24 cellular contexts compared by ENCODE assay signal in the genomic region with DNA sequence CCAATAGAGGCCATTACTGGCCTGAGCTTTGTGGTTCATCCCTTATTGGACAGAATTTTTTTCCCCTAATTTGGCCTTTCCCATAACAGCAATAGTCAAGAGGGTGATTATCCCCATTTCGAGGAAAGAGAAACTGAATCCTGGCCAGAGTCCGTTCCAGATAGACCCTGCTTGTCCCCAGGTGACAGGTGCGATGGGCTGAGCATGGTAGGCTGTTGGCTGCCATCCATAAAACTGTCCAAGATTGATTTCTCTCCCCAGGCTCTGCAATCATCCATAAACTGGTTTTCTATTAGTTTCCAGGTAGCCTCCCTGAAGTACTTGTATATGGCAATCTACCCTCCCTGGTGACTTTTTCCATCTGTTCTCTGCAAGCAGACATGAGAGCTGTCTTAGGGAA. TPM values are rescaled to one million over a fixed set of nuclear protein-coding genes. Genes with fewer than 3 reads are reported as not detected.
DNase-seq lines count a peak whose midpoint lies in the region; ATAC-seq, FAIRE-seq and TF ChIP-seq lines count a peak whose summit lies in the region.
"Had no signal": no experiment of that assay in that cellular context is flagged by ENCODE, and none has a peak within 500 bp of the region (broad histone marks: within the 10 kb centered on the region; RNA-seq: fewer than 3 reads in every experiment).

No MANE protein-coding gene starts in this region.

- no peaks in the 10 kb centered on the region for H3K9me3 ChIP-seq in ascending aorta
- H3K9me3 ChIP-seq: BE2C, right lobe of liver had no signal

- no peak overlapping the region for H3K4me3 ChIP-seq in ascending aorta
- H3K4me3 ChIP-seq: GM23338, right lobe of liver had no signal

- no peaks in the 10 kb centered on the region for H3K4me1 ChIP-seq in ascending aorta

- H3K9me3 Mint-ChIP-seq in activated naive CD4-positive, alpha-beta T cell treated with anti-CD3 and anti-CD28 coated beads, Interleukin-2, amount 50 U/mL, for 72 hours: no peaks in the 10 kb centered on the region
- H3K9me3 Mint-ChIP-seq: activated T-cell treated with anti-CD3 and anti-CD28 coated beads, Interleukin-2, amount 50 U/mL, for 72 hours; GM23338; immature natural killer cell; nephron progenitor cell had no signal

- ATAC-seq in activated naive CD4-positive, alpha-beta T cell treated with anti-CD3 and anti-CD28 coated beads, Interleukin-2, amount 50 U/mL, for 72 hours: no peak
- no peak for ATAC-seq in GM19467 (IDR thresholded peaks at IDR 0.05; ENCODE audit: unreplicated experiment)
- ATAC-seq: activated T-cell treated with anti-CD3 and anti-CD28 coated beads, Interleukin-2, amount 50 U/mL, for 72 hours; GM23338; right lobe of liver had no signal

- no peaks in the 10 kb centered on the region for H3K36me3 Mint-ChIP-seq in activated naive CD4-positive, alpha-beta T cell treated with anti-CD3 and anti-CD28 coated beads, Interleukin-2, amount 50 U/mL, for 72 hours
- H3K36me3 Mint-ChIP-seq: immature natural killer cell had no signal

- no peak overlapping the region for H3K27ac Mint-ChIP-seq in activated naive CD4-positive, alpha-beta T cell treated with anti-CD3 and anti-CD28 coated beads, Interleukin-2, amount 50 U/mL, for 72 hours
- H3K27ac Mint-ChIP-seq: activated T-cell treated with anti-CD3 and anti-CD28 coated beads, Interleukin-2, amount 50 U/mL, for 72 hours; GM23338; immature natural killer cell; nephron progenitor cell had no signal

- peak; percentile 68 for FAIRE-seq in islet of Langerhans (lab: Jason Lieb, UNC)
- FAIRE-seq: astrocyte, TTC549 had no signal

- peak; percentile 79 for DNase-seq in COR-L47 (lab: John Stamatoyannopoulos, UW)
- peak; percentile 82 for DNase-seq in NCI-H146 (lab: John Stamatoyannopoulos, UW)
- peak; percentile 64 for DNase-seq in NCI-H345 treated with DMSO at 0.1 percent for 48 hours (lab: John Stamatoyannopoulos, UW; ENCODE audit: unreplicated experiment)
- no peak for DNase-seq in activated naive CD4-positive, alpha-beta T cell treated with anti-CD3 and anti-CD28 coated beads, Interleukin-2, amount 50 U/mL, for 72 hours (ENCODE audit: low spot score in 2 of 2)
- no peak for DNase-seq in NAMALWA (ENCODE audit: low spot score)
- no peak for DNase-seq in ascending aorta (ENCODE audit: low spot score in 2 of 2)
- DNase-seq: activated CD4-positive, alpha-beta T cell treated with anti-CD3 and anti-CD28 coated beads for 1 hour; activated naive CD4-positive, alpha-beta T cell treated with anti-CD3 and anti-CD28 coated beads, Interleukin-2, amount 50 U/mL, for 16 hours; activated T-cell treated with anti-CD3 and anti-CD28 coated beads, Interleukin-2, amount 50 U/mL, for 72 hours; BE2C; effector CD4-positive, alpha-beta T cell; EL; immature natural killer cell; Karpas-422; NCI-H526; nephron progenitor cell; T-helper 1 cell had no signal

- no peak for TF ChIP-seq CTCF in ascending aorta (IDR thresholded peaks at IDR 0.05)

- intact Hi-C loops in ascending aorta (cut with DNase I): no loop called here

- no peaks in the 10 kb centered on the region for H3K27me3 ChIP-seq in ascending aorta
- H3K27me3 ChIP-seq: BE2C, right lobe of liver had no signal

- no peak overlapping the region for H3K27ac ChIP-seq in ascending aorta
- H3K27ac ChIP-seq: right lobe of liver had no signal

- no peaks in the 10 kb centered on the region for H3K36me3 ChIP-seq in ascending aorta
- H3K36me3 ChIP-seq: BE2C, right lobe of liver had no signal

RNA-seq across cellular contexts. Expression of a gene that starts 25.4 kb away (rescaled TPM):
- total RNA-seq in activated naive CD4-positive, alpha-beta T cell treated with anti-CD3 and anti-CD28 coated beads, Interleukin-2, amount 50 U/mL, for 72 hours: 1 to 10 TPM in 1 of 2 donors, under 1 TPM in 1; 0.43 to 2.2 TPM
- total RNA-seq in ascending aorta: 0.85 TPM
- total RNA-seq: OCI-LY7 had no signal

Comparison
In these comparisons a context has a peak if more than half of its experiments do, and no peak if none do; other contexts are left out.
1. DNase-seq: peak in COR-L47 (single experiment), NCI-H146 (single experiment) and NCI-H345 treated with DMSO at 0.1 percent for 48 hours (single experiment); none in activated naive CD4-positive, alpha-beta T cell treated with anti-CD3 and anti-CD28 coated beads, Interleukin-2, amount 50 U/mL, for 72 hours (0 of 2), NAMALWA (single experiment) and ascending aorta (0 of 2).